In the genomic region with DNA sequence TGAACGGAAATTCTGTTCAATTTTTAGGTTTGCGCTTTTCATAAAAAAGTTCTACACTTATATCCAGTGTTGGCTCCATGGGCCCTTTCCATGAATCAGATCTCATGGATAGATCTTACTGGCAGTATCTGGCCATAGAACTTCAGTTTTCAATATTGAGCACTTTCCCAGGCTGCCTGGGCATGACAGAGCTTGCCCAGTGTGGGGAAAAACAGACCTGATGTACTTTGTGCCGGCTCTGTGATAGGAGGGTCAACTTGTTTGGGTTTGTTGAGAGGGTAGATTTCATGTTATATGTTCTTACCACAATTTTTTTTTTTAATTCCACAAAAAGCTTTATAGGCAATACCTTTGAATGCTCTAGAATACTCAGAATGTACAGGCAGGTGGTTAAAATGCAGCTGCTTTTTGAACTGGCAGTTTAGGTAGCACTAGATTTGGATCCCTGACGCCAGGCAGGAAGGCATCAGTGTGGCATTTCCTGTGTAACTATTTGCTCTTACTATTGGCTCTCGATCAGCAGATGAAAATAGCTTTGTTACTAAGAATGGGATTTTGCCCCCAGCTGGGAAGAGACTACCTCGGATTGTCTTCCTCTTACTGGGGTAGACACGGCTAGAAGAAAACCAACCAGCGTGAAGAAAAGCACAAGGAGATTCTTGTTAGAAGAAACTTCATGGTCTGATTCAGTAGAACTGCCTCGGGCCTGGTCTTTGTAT, we compare ENCODE assay signal across 8 cellular contexts.
DNase-seq lines count a peak whose midpoint lies in the region; ATAC-seq, FAIRE-seq and TF ChIP-seq lines count a peak whose summit lies in the region.

No MANE protein-coding gene starts in this region.

- no peaks in the 10 kb centered on the region for H4K20me1 ChIP-seq in H1 (replicated peaks in 1 of 2; ENCODE audit: control insufficient read depth in 1 of 2, insufficient read depth in 2 of 2, low read length in 2 of 2)

- no peak overlapping the region for H3K56ac ChIP-seq in H1 (replicated peaks; ENCODE audit: insufficient read length, low read depth, low read length)

- H2BK15ac ChIP-seq in H1 (ENCODE audit: low read length) (no peak overlapping the region), mesenchymal stem cell (ENCODE audit: low read depth, poor library complexity, severe bottlenecking) (no peak overlapping the region)

- H3K36me3 ChIP-seq in H1 (ENCODE audit: control insufficient read depth in 2 of 4, insufficient read depth in 4 of 4, low read length in 3 of 4) (no peaks in the 10 kb centered on the region; a peak in 1 of 8 replicates), mesenchymal stem cell (ENCODE audit: control insufficient read depth in 1 of 2, insufficient read depth in 2 of 2, low read depth in 1 of 2, low read length in 2 of 2) (no peaks in the 10 kb centered on the region)

- H2AK5ac ChIP-seq in H1 (ENCODE audit: low read depth, low read length) (no peak overlapping the region), mesenchymal stem cell (ENCODE audit: low read length, severe bottlenecking) (no peak overlapping the region)

- no peaks in the 10 kb centered on the region for H3K9me3 ChIP-seq in H1 (ENCODE audit: insufficient read depth in 2 of 2, low read depth in 1 of 2, low read length in 1 of 2)
- H3K9me3 ChIP-seq in mesenchymal stem cell (ENCODE audit: control insufficient read depth, low read length): no peaks in the 10 kb centered on the region

- H3K27ac ChIP-seq in H1 (ENCODE audit: low read depth, low read length): no peak overlapping the region; the same call in 1 of the 2 replicates
- H3K27ac ChIP-seq in mesenchymal stem cell (ENCODE audit: low read length, poor library complexity, severe bottlenecking): no peak overlapping the region

- TF ChIP-seq RAD21 in H1 (IDR thresholded peaks at IDR 0.05 in 1 of 2, conservative IDR thresholded peaks at IDR 0.05 in 1 of 2; ENCODE audit: low read depth in 2 of 2, low read length in 2 of 2): no peak

- H3K4me2 ChIP-seq in H1 (ENCODE audit: insufficient read depth in 1 of 2, low read depth in 2 of 2, low read length in 2 of 2): no peak overlapping the region
- H3K4me2 ChIP-seq in mesenchymal stem cell (ENCODE audit: low read length, poor library complexity, severe bottlenecking): no peak overlapping the region

- POLR2A ChIA-PET in H1 (lab: Charles Lee; ENCODE audit: partially characterized antibody): interaction anchor here (0.7 kb wide), 1 partner anchor 274 kb away, joined by 3 read pairs; no protein-coding TSS in a partner anchor

- no peaks in the 10 kb centered on the region for H3K79me2 ChIP-seq in H1 (ENCODE audit: control insufficient read depth in 1 of 2, insufficient read depth in 2 of 2, low read length in 2 of 2)

- ATAC-seq in GM21723 (IDR thresholded peaks at IDR 0.05; ENCODE audit: unreplicated experiment): peak; percentile 45
- no peak for ATAC-seq in HG03520 (IDR thresholded peaks at IDR 0.05; ENCODE audit: unreplicated experiment)

- H3K27me3 ChIP-seq in H1 (replicated peaks in 1 of 4; ENCODE audit: control insufficient read depth in 3 of 4, extremely low read depth in 1 of 4, insufficient read depth in 3 of 4, low read length in 3 of 4): no peaks in the 10 kb centered on the region
- H3K27me3 ChIP-seq in mesenchymal stem cell (ENCODE audit: control insufficient read depth in 1 of 2, insufficient read depth in 1 of 2, low read length in 2 of 2): no peaks in the 10 kb centered on the region

- TF ChIP-seq EP300 in H1 (IDR thresholded peaks at IDR 0.05; ENCODE audit: borderline replicate concordance in 1 of 2, low read depth in 2 of 2, low read length in 2 of 2): no peak

- H3K79me1 ChIP-seq in H1 (ENCODE audit: low read depth, low read length) (no peaks in the 10 kb centered on the region), mesenchymal stem cell (replicated peaks; ENCODE audit: low read length, poor library complexity, severe bottlenecking) (no peaks in the 10 kb centered on the region)

- H3K4me3 ChIP-seq in H1 (ENCODE audit: extremely low read depth in 1 of 4, insufficient read depth in 2 of 4, low read depth in 3 of 4, low read length in 4 of 4): no peak overlapping the region
- H3K4me3 ChIP-seq in mesenchymal stem cell (ENCODE audit: insufficient read depth in 1 of 2, low read depth in 1 of 2, low read length in 2 of 2): no peak overlapping the region

- H4K8ac ChIP-seq in H1 (ENCODE audit: extremely low read depth, insufficient read depth, low read length) (no peak overlapping the region), mesenchymal stem cell (ENCODE audit: low read length) (no peak overlapping the region)

- no peak overlapping the region for H2AFZ ChIP-seq in H1 (ENCODE audit: low read length)
- no peak overlapping the region for H2AFZ ChIP-seq in mesenchymal stem cell (ENCODE audit: low read depth, low read length)

- H3K4me1 ChIP-seq in H1 (replicated peaks in 1 of 4; ENCODE audit: control insufficient read depth in 3 of 4, insufficient read depth in 4 of 4, low read length in 3 of 4) (peaks cover 0 to 19% (median 8%) of the 10 kb centered on the region in 4 experiments; a peak in 4 of 7 replicates), mesenchymal stem cell (ENCODE audit: control insufficient read depth, insufficient read depth, low read depth, low read length) (no peaks in the 10 kb centered on the region)

- no peak for TF ChIP-seq CTCF in H1 (IDR thresholded peaks at IDR 0.05; ENCODE audit: control extremely low read depth in 1 of 3, insufficient read depth in 1 of 3, low read depth in 1 of 3, low read length in 3 of 3)

- H3K4ac ChIP-seq in H1 (replicated peaks; ENCODE audit: insufficient read length, low read depth, low read length) (peak overlapping the region; percentile 6), mesenchymal stem cell (ENCODE audit: low read depth in 1 of 2, low read length in 2 of 2) (no peak overlapping the region)

- H3K18ac ChIP-seq in H1 (ENCODE audit: extremely low read depth, low read length) (peak overlapping the region; percentile 4), mesenchymal stem cell (ENCODE audit: low read depth in 1 of 2, low read length in 2 of 2) (peak overlapping the region in 1 of 2 experiments; percentile 75)

- H2BK12ac ChIP-seq in H1 (ENCODE audit: low read depth, low read length) (peak overlapping the region; percentile 44; the same call in 1 of the 2 replicates), mesenchymal stem cell (ENCODE audit: low read length in 2 of 2) (peak overlapping the region in 1 of 2 experiments; percentile 42)

- H2BK5ac ChIP-seq in H1 (ENCODE audit: low read depth, low read length) (no peak overlapping the region; the same call in 1 of the 2 replicates), mesenchymal stem cell (ENCODE audit: low read depth, low read length, poor library complexity, severe bottlenecking) (no peak overlapping the region)

- FAIRE-seq in H1 (lab: Jason Lieb, UNC): no peak

- CTCF ChIA-PET in H1 (lab: Charles Lee; ENCODE audit: partially characterized antibody): no interaction called here

- H3K9ac ChIP-seq in H1 (replicated peaks in 1 of 4; ENCODE audit: extremely low read depth in 1 of 4, low read depth in 3 of 4, low read length in 3 of 4): no peak overlapping the region
- H3K9ac ChIP-seq in mesenchymal stem cell (ENCODE audit: low read length): no peak overlapping the region

- H2BK20ac ChIP-seq in H1 (ENCODE audit: low read length): peak overlapping the region; percentile 48; the same call in 1 of the 2 replicates

- peak; percentile 98 for DNase-seq in DMS153 treated with DMSO at 0.1 percent for 48 hours (lab: John Stamatoyannopoulos, UW; ENCODE audit: unreplicated experiment)
- DNase-seq in NCI-H2081 treated with DMSO at 0.1 percent for 48 hours (lab: John Stamatoyannopoulos, UW): peak; percentile 68
- no peak for DNase-seq in H1 (ENCODE audit: low read depth in 1 of 2, low spot score in 2 of 2)
- no peak for DNase-seq in mesenchymal stem cell
- no peak for DNase-seq in GM19238 (ENCODE audit: insufficient read length, low spot score)
- no peak for DNase-seq in activated gamma-delta T cell treated with Interleukin-2 at 50 U/mL for 16 hours

- no peaks in the 10 kb centered on the region for H3K23me2 ChIP-seq in H1 (ENCODE audit: low read depth, low read length)

- H3K14ac ChIP-seq in H1 (ENCODE audit: insufficient read length) (no peak overlapping the region), mesenchymal stem cell (ENCODE audit: low read length in 2 of 2) (no peak overlapping the region)

- H2BK120ac ChIP-seq in H1 (replicated peaks; ENCODE audit: low read depth, low read length) (peak overlapping the region; percentile 85), mesenchymal stem cell (ENCODE audit: low read depth, low read length) (no peak overlapping the region)

- H3K23ac ChIP-seq in H1 (ENCODE audit: insufficient read length): no peak overlapping the region
- no peak overlapping the region for H3K23ac ChIP-seq in mesenchymal stem cell (ENCODE audit: low read length in 2 of 2)

- 85% methylated on average over 9 of the region's 9 CpGs; no CpG with 5 or more reads in 1 of the 2 experiments for whole genome bisulfite sequencing in H1 (ENCODE audit: extremely low coverage in 1 of 2, insufficient coverage in 1 of 2, insufficient read length in 1 of 2, insufficient replicate concordance in 2 of 2, low coverage in 1 of 2, low lambda C conversion rate in 2 of 2, missing lambda C conversion rate in 1 of 2), 2 experiments
- WGBS in mesenchymal stem cell: 86% methylated on average over 7 of the region's 9 CpGs

- H4K91ac ChIP-seq in H1 (replicated peaks; ENCODE audit: insufficient read length, low read length) (peak overlapping the region; percentile 36), mesenchymal stem cell (ENCODE audit: low read length) (no peak overlapping the region)

- no peak for TF ChIP-seq POLR2A in H1 (IDR thresholded peaks at IDR 0.05; ENCODE audit: control extremely low read depth in 1 of 2, low read depth in 2 of 2, low read length in 2 of 2)

- H4K5ac ChIP-seq in H1 (ENCODE audit: insufficient read length, low read depth, low read length): no peak overlapping the region

TF ChIP-seq in H1, 55 proteins besides CTCF, POLR2A, EP300 and RAD21 (continues in another document):
- TF ChIP-seq SP1 (IDR thresholded peaks at IDR 0.05; ENCODE audit: low read depth, low read length) (no peak), SP2 (IDR thresholded peaks at IDR 0.05; ENCODE audit: low read length) (no peak), CREB1 (IDR thresholded peaks at IDR 0.05) (no peak), RFX5 (IDR thresholded peaks at IDR 0.05; ENCODE audit: borderline replicate concordance, low read depth, low read length) (no peak), CHD1 (IDR thresholded peaks at IDR 0.05; ENCODE audit: low read depth, low read length) (no peak), GTF2F1 (IDR thresholded peaks at IDR 0.05; ENCODE audit: borderline replicate concordance, low read depth, low read length) (no peak), SP4 (IDR thresholded peaks at IDR 0.05; ENCODE audit: low read length) (no peak), BCL11A (IDR thresholded peaks at IDR 0.05; ENCODE audit: low read depth in 2 of 2, low read length in 2 of 2) (no peak), MAFK (IDR thresholded peaks at IDR 0.05; ENCODE audit: low read depth, low read length) (no peak), KDM5A (IDR thresholded peaks at IDR 0.05; ENCODE audit: low read length) (no peak)
- TF ChIP-seq, protein P1, sequence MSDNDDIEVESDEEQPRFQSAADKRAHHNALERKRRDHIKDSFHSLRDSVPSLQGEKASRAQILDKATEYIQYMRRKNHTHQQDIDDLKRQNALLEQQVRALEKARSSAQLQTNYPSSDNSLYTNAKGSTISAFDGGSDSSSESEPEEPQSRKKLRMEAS (IDR thresholded peaks at IDR 0.05): no peak

Comparison
In these comparisons a context has a peak if more than half of its experiments do, and no peak if none do; other contexts are left out.
1. DNase-seq: peak in DMS153 treated with DMSO at 0.1 percent for 48 hours (single experiment) and NCI-H2081 treated with DMSO at 0.1 percent for 48 hours (single experiment); none in H1 (0 of 2), mesenchymal stem cell (single experiment), GM19238 (single experiment) and activated gamma-delta T cell treated with Interleukin-2 at 50 U/mL for 16 hours (single experiment).